In genomic region chr1:230845184-230845583, GRCh38 we compare ENCODE assay signal across 8 cellular contexts. TPM values are rescaled to one million over a fixed set of nuclear protein-coding genes. Genes with fewer than 3 reads are reported as not detected.
DNase-seq lines count a peak whose midpoint lies in the region; ATAC-seq, FAIRE-seq and TF ChIP-seq lines count a peak whose summit lies in the region.
"Not testable (repeated sequence)": the region's sequence is repeated elsewhere in the genome, so short reads cannot be mapped to it uniquely, and the experiment has no call there.

No MANE protein-coding gene starts in this region.

- BruUV-seq in HepG2 (replicated peaks; lab: Mats Ljungman, UMichigan): not testable (repeated sequence)

- POLR2A ChIA-PET in HEK293 (lab: Yijun Ruan, JAX); HepG2 (lab: Yijun Ruan, JAX): not testable (repeated sequence)

- not testable (repeated sequence) for H3K4me1 ChIP-seq in HEK293 (ENCODE audit: control insufficient read depth, insufficient read depth, low read length); HepG2 (ENCODE audit: insufficient read depth, low read length)
- H3K4me1 ChIP-seq in ascending aorta (peaks cover 10 to 52% of the 10 kb centered on the region in 2 donors), tibial artery (peaks cover 5 to 89% (median 51%) of the 10 kb centered on the region in 4 donors)

- H4K20me1 ChIP-seq in HepG2 (ENCODE audit: insufficient read depth, low read length): not testable (repeated sequence)

- not testable (repeated sequence) for H3K27me3 ChIP-seq in ascending aorta; HepG2 (ENCODE audit: control insufficient read depth in 1 of 2, insufficient read depth in 2 of 2, low read length in 2 of 2); tibial artery

- not testable (repeated sequence) for H3K9me3 Mint-ChIP-seq in chondrocyte (ENCODE audit: low read depth)

- not testable (repeated sequence) for H2AFZ ChIP-seq in HepG2 (ENCODE audit: low read length)

- not testable (repeated sequence) for H3K79me2 ChIP-seq in HepG2 (ENCODE audit: insufficient read depth, low read length)

- TF ChIP-seq RAD21 in HepG2 (CRISPR knock-in tag; IDR thresholded peaks at IDR 0.05): not testable (repeated sequence)

- H3K9me3 ChIP-seq in HEK293 (ENCODE audit: control insufficient read depth, insufficient read depth, low read depth, low read length); ascending aorta; HepG2 (ENCODE audit: low read length); tibial artery: not testable (repeated sequence)

- in situ Hi-C loops in HepG2 (cut with HindIII; ENCODE audit: extremely low pct_ligation_motif_present, low pct_unique_long_range_greater_than_20kb): not testable (repeated sequence)

- 90% methylated on average over 7 of the region's 7 CpGs for WGBS in HepG2 (ENCODE audit: low lambda C conversion rate)

- H3K27me3 Mint-ChIP-seq in chondrocyte (ENCODE audit: low read depth): not testable (repeated sequence)

- DNase-seq in RCC 7860 (ENCODE audit: low spot score): peak; percentile 69
- not testable (repeated sequence) for DNase-seq in ascending aorta (ENCODE audit: low spot score in 2 of 2); chondrocyte (ENCODE audit: low spot score); HepG2 (ENCODE audit: low spot score)
- peak; percentile 35 for DNase-seq in fibroblast of villous mesenchyme (ENCODE audit: low read depth)
- peak; percentile 81 for DNase-seq in posterior vena cava (ENCODE audit: low spot score)
- DNase-seq in tibial artery: peak in 1 of 2 donors; percentile 81

- H3K4me3 ChIP-seq in HEK293 (ENCODE audit: low read depth, low read length); ascending aorta; fibroblast of villous mesenchyme (ENCODE audit: low read depth, low read length); HepG2 (replicated peaks in 1 of 3; ENCODE audit: insufficient read depth in 1 of 3, low read depth in 2 of 3, low read length in 3 of 3); tibial artery: not testable (repeated sequence)

- intact Hi-C loops in ascending aorta (cut with DNase I); HepG2 (cut with micrococcal nuclease; ENCODE audit: unreplicated experiment); posterior vena cava (cut with DNase I); tibial artery (cut with DNase I; ENCODE audit: low total_unique reads): not testable (repeated sequence)

- peak; percentile 75 for FAIRE-seq in RCC 7860 (lab: Jason Lieb, UNC)
- not testable (repeated sequence) for FAIRE-seq in HepG2 (lab: Jason Lieb, UNC)

- H3K27ac Mint-ChIP-seq in chondrocyte (ENCODE audit: unreplicated experiment): peak overlapping the region; percentile 87

- not testable (repeated sequence) for H3K9ac ChIP-seq in HepG2 (ENCODE audit: insufficient read depth, low read depth, low read length)

- ATAC-seq in HepG2: not testable (repeated sequence)

- not testable (repeated sequence) for TF ChIP-seq EP300 in HepG2 (IDR thresholded peaks at IDR 0.05; ENCODE audit: low read depth in 2 of 2, low read length in 2 of 2); HepG2 (CRISPR knock-in tag; IDR thresholded peaks at IDR 0.05; ENCODE audit: borderline replicate concordance)

- H3K36me3 Mint-ChIP-seq in chondrocyte (ENCODE audit: low read depth): peaks cover 65% of the 10 kb centered on the region

- not testable (repeated sequence) for H3K4me3 Mint-ChIP-seq in chondrocyte (ENCODE audit: unreplicated experiment)

- H3K4me1 Mint-ChIP-seq in chondrocyte (ENCODE audit: low read depth): peaks cover 96% of the 10 kb centered on the region

- not testable (repeated sequence) for H3K27ac ChIP-seq in HEK293 (ENCODE audit: extremely low read depth, low read depth, low read length); HepG2 (ENCODE audit: extremely low read length, insufficient read depth, low read length)
- peak overlapping the region; percentile 46 to 60 for H3K27ac ChIP-seq in ascending aorta
- peak overlapping the region; percentile 37 to 56 for H3K27ac ChIP-seq in tibial artery

- H3K4me2 ChIP-seq in HepG2 (ENCODE audit: low read depth, low read length): not testable (repeated sequence)

- TF ChIP-seq POLR2A in HepG2 (IDR thresholded peaks at IDR 0.05; ENCODE audit: insufficient read depth in 1 of 2, low read depth in 2 of 2, low read length in 2 of 2): not testable (repeated sequence)

- not testable (repeated sequence) for TF ChIP-seq CTCF in HEK293 (tag by site-specific recombination; IDR thresholded peaks at IDR 0.05); ascending aorta (IDR thresholded peaks at IDR 0.05); chondrocyte (IDR thresholded peaks at IDR 0.05); fibroblast of villous mesenchyme (IDR thresholded peaks at IDR 0.05; ENCODE audit: insufficient read depth, low read depth, low read length); HepG2 (CRISPR knock-in tag; IDR thresholded peaks at IDR 0.05); tibial artery (IDR thresholded peaks at IDR 0.05)

- CTCF ChIA-PET in HEK293 (lab: Yijun Ruan, JAX): interaction anchor here (0.5 kb wide), 1 partner anchor 64 kb away, joined by 3 read pairs; no protein-coding TSS in a partner anchor
- CTCF ChIA-PET in HepG2 (lab: Yijun Ruan, JAX; ENCODE audit: low intra/inter-chr PET ratio, low total read pairs): not testable (repeated sequence)

- H3K36me3 ChIP-seq in HEK293 (ENCODE audit: control insufficient read depth in 2 of 2, insufficient read depth in 1 of 2, low read length in 2 of 2) (peaks cover 5 to 38% of the 10 kb centered on the region in 2 experiments), ascending aorta (peaks cover 16 to 24% of the 10 kb centered on the region in 2 donors), HepG2 (replicated peaks in 1 of 2; ENCODE audit: control insufficient read depth in 1 of 2, insufficient read depth in 2 of 2, low read length in 2 of 2) (peaks cover 5 to 40% of the 10 kb centered on the region in 2 experiments; a peak in 3 of 5 replicates), tibial artery (peaks cover 21 to 36% (median 22%) of the 10 kb centered on the region in 3 donors)

TF ChIP-seq in HEK293, 187 proteins besides CTCF, POLR2A, EP300 and RAD21:
- TF ChIP-seq ZNF121 (tag by site-specific recombination; IDR thresholded peaks at IDR 0.05): peak; percentile 77; the same call in 1 of the 2 replicates
- peak; percentile 23; the same call in 1 of the 2 replicates for TF ChIP-seq SCRT2 (tag by site-specific recombination; IDR thresholded peaks at IDR 0.05)

TF ChIP-seq in HepG2, 621 proteins besides CTCF, POLR2A, EP300 and RAD21:
- TF ChIP-seq ZNF121 (CRISPR knock-in tag; IDR thresholded peaks at IDR 0.05): peak; percentile 87
- 0 out of 2 replicates have a peak, but pooled peaks have one; percentile 25 for TF ChIP-seq CEBPG (CRISPR knock-in tag; IDR thresholded peaks at IDR 0.05)

RNA-seq across cellular contexts. Expression of gene C1orf198, which starts 23.1 kb away (rescaled TPM):
- total RNA-seq in ascending aorta (225 TPM), chondrocyte (474 to 505 TPM (median 492 TPM) in 3 replicates), fibroblast of villous mesenchyme (239 and 399 TPM in 2 replicates), HepG2 (2016; rRNA removed; fragmentation: Illumina TruSeq; extraction: Trizol) (13.4 and 16.0 TPM in 2 replicates), posterior vena cava (10 to 100 TPM; 79.5 to 98.4 TPM)
- 1.5 and 2.5 TPM in 2 replicates for total RNA-seq in HepG2 (2016; cell fraction: cytosol; rRNA removed; fragmentation: Illumina TruSeq; extraction: Trizol; ENCODE audit: low read depth)
- 13.4 and 14.5 TPM in 2 replicates for total RNA-seq in HepG2 (2016; cell fraction: insoluble cytoplasmic fraction; rRNA removed; fragmentation: Illumina TruSeq; extraction: Trizol)
- total RNA-seq in HepG2 (2016; cell fraction: membrane; rRNA removed; fragmentation: Illumina TruSeq; extraction: Trizol): 8.6 and 8.8 TPM in 2 replicates
- 8.3 and 9.9 TPM in 2 replicates for total RNA-seq in HepG2 (2016; cell fraction: nucleus; rRNA removed; fragmentation: Illumina TruSeq; extraction: Trizol)
- 12.7 and 13.7 TPM in 2 replicates for polyA plus RNA-seq in HepG2 (2011; rRNA removed)
- 11.3 and 13.6 TPM in 2 replicates for polyA plus RNA-seq in HepG2 (2011; cell fraction: cytosol; rRNA removed)
- polyA plus RNA-seq in HepG2 (2011; cell fraction: nucleus; rRNA removed): 16.2 and 18.1 TPM in 2 replicates
- 8.9 and 9.1 TPM in 2 replicates for polyA plus RNA-seq in HepG2 (2012)
- 1.5 and 1.6 TPM in 2 replicates for polyA plus RNA-seq in HepG2 (2016; cell fraction: cytosol; fragmentation: Illumina TruSeq; extraction: Trizol; ENCODE audit: low read depth)
- 19.1 and 21.4 TPM in 2 replicates for polyA plus RNA-seq in HepG2 (2016; cell fraction: insoluble cytoplasmic fraction; fragmentation: Illumina TruSeq; extraction: Trizol; ENCODE audit: low read depth)
- polyA plus RNA-seq in HepG2 (2016; cell fraction: membrane; fragmentation: Illumina TruSeq; extraction: Trizol; ENCODE audit: low read depth): 6.0 and 6.2 TPM in 2 replicates
- polyA plus RNA-seq in HepG2 (2016; cell fraction: nucleus; fragmentation: Illumina TruSeq; extraction: Trizol; ENCODE audit: insufficient read depth, low read depth): 16.8 and 17.0 TPM in 2 replicates
- 15.9 and 27.8 TPM in 2 replicates for polyA minus RNA-seq in HepG2 (2011; rRNA and poly(A)+ RNA removed; ENCODE audit: low replicate concordance)
- polyA minus RNA-seq in HepG2 (2011; cell fraction: cytosol; rRNA and poly(A)+ RNA removed): 14.3 and 14.7 TPM in 2 replicates
- 12.6 and 12.7 TPM in 2 replicates for polyA minus RNA-seq in HepG2 (2011; cell fraction: nucleus; rRNA and poly(A)+ RNA removed)
